1 cellular context compared by ENCODE assay signal in the genomic region with DNA sequence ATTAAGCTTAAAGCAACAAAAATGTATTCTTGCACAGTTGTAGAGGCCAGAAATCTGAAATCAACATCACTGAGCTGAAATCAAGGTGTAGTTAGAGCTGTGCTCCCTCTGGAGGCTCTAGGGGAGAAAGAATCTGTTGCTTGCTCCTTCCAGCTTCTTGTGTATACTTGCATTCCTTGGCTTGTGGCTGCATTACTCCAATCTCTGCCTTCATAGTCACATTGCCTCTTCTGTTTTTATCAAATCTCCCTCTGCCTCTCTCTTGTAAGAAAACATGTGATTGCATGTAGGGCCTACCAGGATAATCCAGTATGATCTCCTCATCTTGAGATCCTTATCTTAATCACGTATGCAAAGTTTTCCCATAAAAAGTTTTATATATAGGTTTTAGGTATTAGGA.
TF ChIP-seq lines count a peak whose summit lies in the region.

No MANE protein-coding gene starts in this region.

TF ChIP-seq in K562, 482 proteins besides CTCF, POLR2A, EP300 and RAD21:
- no peak for TF ChIP-seq MAFG (tag; conservative IDR thresholded peaks at IDR 0.05)
- TF ChIP-seq RBM25 (IDR thresholded peaks at IDR 0.05; ENCODE audit: low read depth, low read length, severe bottlenecking): peak; percentile 13
TF ChIP-seq in K562: peak in this region for 1.
